In genomic region chr2:167607211-167607610, GRCh38 we compare ENCODE assay signal across 24 cellular contexts.
"Had no signal": no experiment of that assay in that cellular context is flagged by ENCODE, and none has a peak within 500 bp of the region (broad histone marks: within the 10 kb centered on the region; RNA-seq: fewer than 3 reads in every experiment).

No MANE protein-coding gene starts in this region.

- H3K4me3 ChIP-seq: esophagus muscularis mucosa, heart right ventricle, left ventricle myocardium inferior, lung, transverse colon had no signal

- H3K27ac Mint-ChIP-seq: activated CD4-positive, alpha-beta T cell treated with anti-CD3 and anti-CD28 coated beads for 36 hours; activated CD8-positive, alpha-beta T cell treated with anti-CD3 and anti-CD28 coated beads, Interleukin-2, amount 10 ng/mL, durations not matched to agents 7 days and 5 days; activated naive CD4-positive, alpha-beta T cell treated with anti-CD3 and anti-CD28 coated beads, Interleukin-2, amount 50 U/mL, for 72 hours; activated T-cell treated with anti-CD3 and anti-CD28 coated beads, Interleukin-2, amount 50 U/mL, for 72 hours; dendritic cell treated with granulocyte-macrophage colony-stimulating factor and Interleukin-4, amounts not matched to agents 40 ng/mL and 50 ng/mL, for 4 days; endodermal cell; naive B cell; nephron progenitor cell; progenitor cell of endocrine pancreas; T-helper 2 cell treated with Interferon-gamma antibody and Interleukin-4, amounts not matched to agents 5 μg/mL and 100 μg/mL, for 36 hours had no signal

- H3K4me1 Mint-ChIP-seq: activated CD4-positive, alpha-beta T cell treated with anti-CD3 and anti-CD28 coated beads for 36 hours; naive B cell; nephron progenitor cell had no signal

- H3K36me3 Mint-ChIP-seq: activated naive CD4-positive, alpha-beta T cell treated with anti-CD3 and anti-CD28 coated beads, Interleukin-2, amount 50 U/mL, for 72 hours; brain; naive B cell had no signal

- DNase-seq: activated CD4-positive, alpha-beta T cell treated with anti-CD3 and anti-CD28 coated beads for 36 hours; activated CD4-positive, CD25-positive, alpha-beta regulatory T cell; activated CD8-positive, alpha-beta T cell treated with anti-CD3 and anti-CD28 coated beads, Interleukin-2, amount 10 ng/mL, durations not matched to agents 7 days and 5 days; activated naive CD4-positive, alpha-beta T cell; activated T-cell treated with anti-CD3 and anti-CD28 coated beads for 4 hours; activated T-cell treated with anti-CD3 and anti-CD28 coated beads, Interleukin-2, amount 50 U/mL, for 72 hours; endodermal cell; foreskin keratinocyte; heart right ventricle; left ventricle myocardium inferior; naive B cell; nephron progenitor cell; stimulated activated CD4-positive, alpha-beta T cell treated with anti-CD3 and anti-CD28 coated beads, Interleukin-15, amount 100 ng/mL, for 24 hours; stimulated activated naive CD4-positive, alpha-beta T cell; T-helper 1 cell; transverse colon had no signal

- H3K9me3 ChIP-seq: esophagus muscularis mucosa, left ventricle myocardium inferior, neutrophil, transverse colon had no signal

- H3K27me3 Mint-ChIP-seq: activated CD4-positive, alpha-beta T cell treated with anti-CD3 and anti-CD28 coated beads for 36 hours; brain; dendritic cell treated with granulocyte-macrophage colony-stimulating factor and Interleukin-4, amounts not matched to agents 40 ng/mL and 50 ng/mL, for 4 days; naive B cell; progenitor cell of endocrine pancreas had no signal

- H3K4me3 Mint-ChIP-seq: activated CD4-positive, alpha-beta T cell treated with anti-CD3 and anti-CD28 coated beads for 36 hours; activated CD8-positive, alpha-beta T cell treated with anti-CD3 and anti-CD28 coated beads, Interleukin-2, amount 10 ng/mL, durations not matched to agents 7 days and 5 days; activated T-cell treated with anti-CD3 and anti-CD28 coated beads, Interleukin-2, amount 50 U/mL, for 72 hours; dendritic cell treated with granulocyte-macrophage colony-stimulating factor and Interleukin-4, amounts not matched to agents 40 ng/mL and 50 ng/mL, for 4 days; endodermal cell; naive B cell; nephron progenitor cell; T-helper 2 cell treated with Interferon-gamma antibody and Interleukin-4, amounts not matched to agents 5 μg/mL and 100 μg/mL, for 36 hours had no signal

- H3K36me3 ChIP-seq: esophagus muscularis mucosa, heart right ventricle, left ventricle myocardium inferior, neutrophil, transverse colon had no signal

- H3K27ac ChIP-seq: esophagus muscularis mucosa, foreskin keratinocyte, heart right ventricle, left ventricle myocardium inferior, neutrophil, transverse colon had no signal

- H3K9me3 Mint-ChIP-seq: dendritic cell treated with granulocyte-macrophage colony-stimulating factor and Interleukin-4, amounts not matched to agents 40 ng/mL and 50 ng/mL, for 4 days; T-helper 2 cell treated with Interferon-gamma antibody and Interleukin-4, amounts not matched to agents 5 μg/mL and 100 μg/mL, for 36 hours had no signal

- H3K27me3 ChIP-seq: esophagus muscularis mucosa, foreskin keratinocyte, heart right ventricle, neutrophil, transverse colon had no signal

- H3K4me1 ChIP-seq: esophagus muscularis mucosa, foreskin keratinocyte, heart right ventricle, left ventricle myocardium inferior, transverse colon had no signal
